In genomic region chr11:70739811-70740474, GRCh38 we compare ENCODE assay signal across 19 cellular contexts.
DNase-seq lines count a peak whose midpoint lies in the region; ATAC-seq and TF ChIP-seq lines count a peak whose summit lies in the region.
"Had no signal": no experiment of that assay in that cellular context is flagged by ENCODE, and none has a peak within 500 bp of the region (broad histone marks: within the 10 kb centered on the region; RNA-seq: fewer than 3 reads in every experiment).

No MANE protein-coding gene starts in this region.

- intact Hi-C loops in left ventricle myocardium inferior (cut with micrococcal nuclease) (no loop called here), left cardiac atrium (cut with DNase I) (loop anchor here in 1 of 2 donors (5.0 kb wide), 1 partner anchor 582 kb away; no protein-coding TSS in a partner anchor), stomach (cut with DNase I; ENCODE audit: low total_unique reads) (no loop called here)

- TF ChIP-seq CTCF in left ventricle myocardium inferior (IDR thresholded peaks at IDR 0.05; ENCODE audit: borderline replicate concordance) = peak; percentile 10
- TF ChIP-seq CTCF in stomach (IDR thresholded peaks at IDR 0.05) = no peak

- H3K27me3 ChIP-seq in left ventricle myocardium inferior (ENCODE audit: low read depth) (peaks cover 87% of the 10 kb centered on the region), stomach (peaks cover 0 to 28% (median 0%) of the 10 kb centered on the region in 3 donors)
- H3K27me3 ChIP-seq: SJCRH30 had no signal

- TF ChIP-seq POLR2A in stomach (IDR thresholded peaks at IDR 0.05) = no peak

- H3K9me3 ChIP-seq in left ventricle myocardium inferior (replicated peaks) (no peaks in the 10 kb centered on the region), stomach (no peaks in the 10 kb centered on the region)
- H3K9me3 ChIP-seq: SJCRH30 had no signal

- no peak overlapping the region for H3K4me3 ChIP-seq in left ventricle myocardium inferior
- no peak overlapping the region for H3K4me3 ChIP-seq in stomach
- H3K4me3 ChIP-seq: SJCRH30 had no signal

- H3K27ac ChIP-seq in left ventricle myocardium inferior (replicated peaks) (no peak overlapping the region), stomach (no peak overlapping the region)
- H3K27ac ChIP-seq: epithelial cell of prostate, SJCRH30 had no signal

- ATAC-seq in left cardiac atrium = no peak
- ATAC-seq: natural killer cell treated with Interleukin-12 subunit alpha and Interleukin-12 subunit beta and Interleukin-15 and Interleukin-18, amount 100 ng/mL, for 72 hours; PC-3 had no signal

- no peak for TF ChIP-seq EP300 in stomach (IDR thresholded peaks at IDR 0.05)

- 81 to 85% (median 82%) methylated on average over 17 to 19 of the region's 19 CpGs for WGBS in stomach, 5 donors

- H3K36me3 ChIP-seq in left ventricle myocardium inferior = no peaks in the 10 kb centered on the region
- no peaks in the 10 kb centered on the region for H3K36me3 ChIP-seq in stomach
- H3K36me3 ChIP-seq: SJCRH30 had no signal

- DNase-seq in left ventricle myocardium inferior (no peak), left cardiac atrium (no peak), RPMI7951 (ENCODE audit: low read depth) (peak; percentile 28), midbrain (lab: John Stamatoyannopoulos, UW) (peak; percentile 2), NCI-H345 treated with DMSO at 0.1 percent for 48 hours (lab: John Stamatoyannopoulos, UW; ENCODE audit: unreplicated experiment) (no peak), mucosa of gallbladder (ENCODE audit: low spot score) (no peak), stomach (no peak), DMS153 (lab: John Stamatoyannopoulos, UW) (no peak)
- DNase-seq: activated CD8-positive, alpha-beta memory T cell treated with anti-CD3 and anti-CD28 coated beads for 24 hours; foreskin melanocyte; hippocampal formation; NCI-H2029 treated with DMSO at 0.1 percent for 48 hours; NCI-H524 treated with DMSO at 0.1 percent for 48 hours; PC-3; SJCRH30; stimulated activated CD8-positive, alpha-beta memory T cell treated with anti-CD3 and anti-CD28 coated beads, Interleukin-4, amount 100 ng/mL, for 48 hours; substantia nigra had no signal

- H3K4me1 ChIP-seq in left ventricle myocardium inferior (no peaks in the 10 kb centered on the region), stomach (peaks cover 0 to 13% (median 11%) of the 10 kb centered on the region in 4 donors)
- H3K4me1 ChIP-seq: SJCRH30 had no signal

Comparison
In these comparisons a context has a peak if more than half of its experiments do, and no peak if none do; other contexts are left out.
1. DNase-seq: peak in RPMI7951 (single experiment) and midbrain (single experiment); none in left ventricle myocardium inferior (single experiment), left cardiac atrium (single experiment), NCI-H345 treated with DMSO at 0.1 percent for 48 hours (single experiment), mucosa of gallbladder (single experiment), stomach (single experiment) and DMS153 (single experiment).